Comparison of ENCODE assay signal across 1 cellular context in the genomic region with DNA sequence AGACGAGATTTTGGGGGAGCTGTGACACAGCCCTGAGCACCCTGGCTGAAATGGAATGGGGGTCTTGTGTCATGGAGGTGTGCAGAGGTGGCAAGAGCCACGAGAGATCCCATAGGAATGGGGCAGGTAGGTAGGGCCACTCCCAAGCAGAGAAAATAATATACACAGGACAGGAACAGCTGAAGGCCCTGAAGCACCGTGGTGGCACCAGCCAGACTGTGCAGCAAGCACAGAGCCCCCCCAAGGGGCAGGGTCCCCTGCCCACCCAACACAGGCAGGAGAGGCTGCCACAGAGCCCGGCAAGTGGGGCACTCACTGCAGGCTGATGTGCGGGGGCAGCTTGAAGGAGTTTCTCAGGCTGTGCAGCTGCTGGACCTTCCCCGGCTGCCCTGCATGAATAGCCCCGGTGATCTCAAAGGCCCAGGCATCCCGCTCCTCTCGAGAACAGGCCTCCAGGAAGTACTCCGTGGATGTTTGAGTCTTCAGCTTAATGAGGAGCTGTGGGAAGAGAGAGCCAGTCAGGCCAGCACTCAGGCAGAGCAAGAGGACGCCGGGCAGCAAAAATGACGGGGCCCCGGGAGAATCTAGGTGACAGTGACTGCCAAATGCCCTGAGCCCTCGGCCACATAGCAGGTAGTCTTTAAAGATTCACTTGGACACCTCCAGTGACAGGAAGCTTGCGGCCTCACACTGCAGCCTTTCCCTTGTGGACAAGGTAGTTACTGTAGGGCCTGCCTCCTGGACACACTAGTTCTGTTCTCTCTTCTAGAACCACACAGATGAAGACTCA.
TF ChIP-seq lines count a peak whose summit lies in the region.

No MANE protein-coding gene starts in this region.

TF ChIP-seq in HepG2, 621 proteins besides CTCF, POLR2A, EP300 and RAD21:
- TF ChIP-seq ZNF160 (CRISPR knock-in tag; IDR thresholded peaks at IDR 0.05) (no peak), JUN (CRISPR knock-in tag; IDR thresholded peaks at IDR 0.05) (no peak), ZNF230 (CRISPR knock-in tag; IDR thresholded peaks at IDR 0.05) (no peak), ZNF839 (CRISPR knock-in tag; IDR thresholded peaks at IDR 0.05; ENCODE audit: borderline replicate concordance) (no peak), ZMYM4 (CRISPR knock-in tag; IDR thresholded peaks at IDR 0.05) (no peak), CEBPG (CRISPR knock-in tag; IDR thresholded peaks at IDR 0.05) (no peak)
- TF ChIP-seq, protein P1, sequence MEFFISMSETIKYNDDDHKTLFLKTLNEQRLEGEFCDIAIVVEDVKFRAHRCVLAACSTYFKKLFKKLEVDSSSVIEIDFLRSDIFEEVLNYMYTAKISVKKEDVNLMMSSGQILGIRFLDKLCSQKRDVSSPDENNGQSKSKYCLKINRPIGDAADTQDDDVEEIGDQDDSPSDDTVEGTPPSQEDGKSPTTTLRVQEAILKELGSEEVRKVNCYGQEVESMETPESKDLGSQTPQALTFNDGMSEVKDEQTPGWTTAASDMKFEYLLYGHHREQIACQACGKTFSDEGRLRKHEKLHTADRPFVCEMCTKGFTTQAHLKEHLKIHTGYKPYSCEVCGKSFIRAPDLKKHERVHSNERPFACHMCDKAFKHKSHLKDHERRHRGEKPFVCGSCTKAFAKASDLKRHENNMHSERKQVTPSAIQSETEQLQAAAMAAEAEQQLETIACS (CRISPR knock-in tag; IDR thresholded peaks at IDR 0.05), result no peak
- TF ChIP-seq, protein P2, sequence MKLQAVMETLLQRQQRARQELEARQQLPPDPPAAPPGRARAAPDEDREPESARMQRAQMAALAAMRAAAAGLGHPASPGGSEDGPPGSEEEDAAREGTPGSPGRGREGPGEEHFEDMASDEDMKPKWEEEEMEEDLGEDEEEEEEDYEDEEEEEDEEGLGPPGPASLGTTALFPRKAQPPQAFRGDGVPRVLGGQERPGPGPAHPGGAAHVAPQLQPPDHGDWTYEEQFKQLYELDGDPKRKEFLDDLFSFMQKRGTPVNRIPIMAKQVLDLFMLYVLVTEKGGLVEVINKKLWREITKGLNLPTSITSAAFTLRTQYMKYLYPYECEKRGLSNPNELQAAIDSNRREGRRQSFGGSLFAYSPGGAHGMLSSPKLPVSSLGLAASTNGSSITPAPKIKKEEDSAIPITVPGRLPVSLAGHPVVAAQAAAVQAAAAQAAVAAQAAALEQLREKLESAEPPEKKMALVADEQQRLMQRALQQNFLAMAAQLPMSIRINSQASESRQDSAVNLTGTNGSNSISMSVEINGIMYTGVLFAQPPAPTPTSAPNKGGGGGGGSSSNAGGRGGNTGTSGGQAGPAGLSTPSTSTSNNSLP (IDR thresholded peaks at IDR 0.05; ENCODE audit: low read depth, low read length), result no peak
